8 cellular contexts compared by ENCODE assay signal in genomic region chr19:7522923-7523667, GRCh38. TPM values are rescaled to one million over a fixed set of nuclear protein-coding genes. Genes with fewer than 3 reads are reported as not detected.
DNase-seq lines count a peak whose midpoint lies in the region; ATAC-seq, FAIRE-seq and TF ChIP-seq lines count a peak whose summit lies in the region.

No MANE protein-coding gene starts in this region.

- intact Hi-C loops in HCT116 (cut with micrococcal nuclease), result loop anchor here (1.0 kb wide), 1 partner anchor 11 kb away; no protein-coding TSS in a partner anchor
- intact Hi-C loops in testis (cut with DNase I; ENCODE audit: low total_unique reads), result no loop called here

- H3K4me3 Mint-ChIP-seq in activated naive CD8-positive, alpha-beta T cell, result peak overlapping the region; percentile 70

- peaks cover 9% of the 10 kb centered on the region; the same call in 1 of the 3 replicates for H3K4me1 ChIP-seq in A549
- peaks cover 11 to 17% of the 10 kb centered on the region in 2 experiments; a peak in 3 of 4 replicates for H3K4me1 ChIP-seq in HCT116 (ENCODE audit: control insufficient read depth in 1 of 2, insufficient read depth in 2 of 2, low read length in 2 of 2)
- peaks cover 13% of the 10 kb centered on the region for H3K4me1 ChIP-seq in testis

- peak overlapping the region; percentile 99 for H3K4me2 ChIP-seq in A549
- peak overlapping the region; percentile 98 for H3K4me2 ChIP-seq in HCT116 (ENCODE audit: low read length)

- no peak for TF ChIP-seq EP300 in A549 (IDR thresholded peaks at IDR 0.05)

- no peaks in the 10 kb centered on the region for H4K20me1 ChIP-seq in HCT116 (ENCODE audit: insufficient read depth)

- H3K9ac ChIP-seq in HCT116 (ENCODE audit: low read length), result peak overlapping the region; percentile 72

- no peak overlapping the region for H2AFZ ChIP-seq in HCT116 (ENCODE audit: low read depth, low read length, poor library complexity, severe bottlenecking)

- RAD21 ChIA-PET in HCT116 (lab: Charles Lee; ENCODE audit: low non-redundant PET in 1 of 2, low total read pairs in 2 of 2, uncharacterized antibody in 2 of 2, unreplicated experiment in 2 of 2), result interaction anchor here in 1 of 2 experiments (0.7 kb wide), 1 partner anchor 26 kb away, joined by 4 read pairs; a partner anchor contains a TSS

- no peaks in the 10 kb centered on the region for H3K27me3 Mint-ChIP-seq in activated naive CD8-positive, alpha-beta T cell

- H3K9me3 Mint-ChIP-seq in activated naive CD8-positive, alpha-beta T cell (ENCODE audit: low read depth), result no peaks in the 10 kb centered on the region

- no peaks in the 10 kb centered on the region for H3K9me2 ChIP-seq in HCT116 (ENCODE audit: insufficient read depth)

- H3K27ac Mint-ChIP-seq in activated naive CD8-positive, alpha-beta T cell, result no peak overlapping the region

- POLR2A ChIA-PET in A549 (lab: Yijun Ruan, JAX) (interaction anchor here (1.0 to 2.5 kb wide), 3 partner anchors 10 to 380 kb away, joined by 3 to 11 read pairs (median 10); partner anchors contain the start of gene MAP2K7), HCT116 (lab: Charles Lee) (interaction anchor here (0.8 to 1.4 kb wide), 4 partner anchors 12 to 424 kb away, joined by 3 to 5 read pairs (median 4); partner anchors contain the start of gene PNPLA6)

- no peaks in the 10 kb centered on the region for H3K36me3 Mint-ChIP-seq in activated naive CD8-positive, alpha-beta T cell

- H3K36me3 ChIP-seq in HCT116 (ENCODE audit: control insufficient read depth in 1 of 2, insufficient read depth in 2 of 2, low read length in 2 of 2), result no peaks in the 10 kb centered on the region
- no peaks in the 10 kb centered on the region for H3K36me3 ChIP-seq in kidney epithelial cell (ENCODE audit: control insufficient read depth, insufficient read depth, low read length)
- no peaks in the 10 kb centered on the region for H3K36me3 ChIP-seq in testis (ENCODE audit: low read depth, missing control alignments)

- peak overlapping the region; percentile 81 for H3K4me3 ChIP-seq in A549
- peak overlapping the region; percentile 77 to 89 for H3K4me3 ChIP-seq in HCT116 (replicated peaks in 1 of 2; ENCODE audit: low read depth in 1 of 2, low read length in 2 of 2)
- H3K4me3 ChIP-seq in kidney epithelial cell (ENCODE audit: low read depth, low read length), result peak overlapping the region; percentile 62
- peak overlapping the region; percentile 62 to 78 for H3K4me3 ChIP-seq in testis

- TF ChIP-seq POLR2A in A549 (IDR thresholded peaks at IDR 0.05; ENCODE audit: low read length), result no peak
- TF ChIP-seq POLR2A in HCT116 (IDR thresholded peaks at IDR 0.05; ENCODE audit: borderline replicate concordance, extremely low read depth, insufficient read depth, insufficient read length), result no peak
- TF ChIP-seq POLR2A in testis (IDR thresholded peaks at IDR 0.05), result no peak

- peaks cover 12% of the 10 kb centered on the region for H3K4me1 Mint-ChIP-seq in activated naive CD8-positive, alpha-beta T cell (ENCODE audit: low read depth)

- CTCF ChIA-PET in A549 (lab: Yijun Ruan, JAX) (interaction anchor here (1.1 to 1.2 kb wide), 2 partner anchors 165 to 167 kb away, joined by 3 to 4 read pairs; no protein-coding TSS in a partner anchor), HCT116 (lab: Charles Lee) (interaction anchor here (1.5 kb wide), 1 partner anchor 169 kb away, joined by 5 read pairs; no protein-coding TSS in a partner anchor)

- FAIRE-seq in A549 (lab: Jason Lieb, UNC), result no peak

- no peak for TF ChIP-seq RAD21 in A549 (conservative IDR thresholded peaks at IDR 0.05 in 1 of 2, IDR thresholded peaks at IDR 0.05 in 1 of 2)
- TF ChIP-seq RAD21 in HCT116 (IDR thresholded peaks at IDR 0.05; ENCODE audit: low read depth), result no peak

- TF ChIP-seq CTCF in A549 (IDR thresholded peaks at IDR 0.05), result no peak
- TF ChIP-seq CTCF in HCT116 (IDR thresholded peaks at IDR 0.05 in 2 of 3, conservative IDR thresholded peaks at IDR 0.05 in 1 of 3; ENCODE audit: borderline replicate concordance in 1 of 3, insufficient read depth in 1 of 3, low read depth in 2 of 3, low read length in 2 of 3), result no peak
- no peak for TF ChIP-seq CTCF in kidney epithelial cell (IDR thresholded peaks at IDR 0.05; ENCODE audit: insufficient read depth, low read length, poor library complexity, severe bottlenecking)
- no peak for TF ChIP-seq CTCF in testis (IDR thresholded peaks at IDR 0.05)

- ATAC-seq in A549, result no peak; a peak in 1 of 6 replicates
- ATAC-seq in HCT116, result peak; percentile 24

- H3K9me3 ChIP-seq in A549 (no peaks in the 10 kb centered on the region), HCT116 (ENCODE audit: control insufficient read depth in 1 of 2, insufficient read depth in 1 of 2, low read depth in 1 of 2, low read length in 2 of 2) (no peaks in the 10 kb centered on the region), testis (no peaks in the 10 kb centered on the region)

- H3K79me2 ChIP-seq in HCT116 (ENCODE audit: insufficient read depth, low read length), result peaks cover 4% of the 10 kb centered on the region; the same call in 1 of the 2 replicates

- H3K27me3 ChIP-seq in HCT116 (ENCODE audit: insufficient read depth, low read length) (no peaks in the 10 kb centered on the region), kidney epithelial cell (ENCODE audit: control insufficient read depth, insufficient read depth, low read length) (no peaks in the 10 kb centered on the region), testis (no peaks in the 10 kb centered on the region)

- TSS peak; percentile 38 for BruUV-seq in HCT116 (replicated peaks; lab: Mats Ljungman, UMichigan)

- H3K27ac ChIP-seq in A549, result peak overlapping the region; percentile 68 to 94; a peak in 5 of 6 replicates
- H3K27ac ChIP-seq in HCT116 (ENCODE audit: low read depth, low read length), result peak overlapping the region; percentile 11; the same call in 1 of the 2 replicates
- H3K27ac ChIP-seq in testis, result no peak overlapping the region

- no peak for DNase-seq in A549 (ENCODE audit: low read depth in 1 of 2, low spot score in 1 of 2)
- DNase-seq in HCT116 (ENCODE audit: low read depth, low spot score), result no peak
- no peak for DNase-seq in kidney epithelial cell (ENCODE audit: low read depth)
- no peak for DNase-seq in testis
- DNase-seq in NCI-H345 (lab: John Stamatoyannopoulos, UW), result no peak
- DNase-seq in activated effector memory CD4-positive, alpha-beta T cell treated with anti-CD3 and anti-CD28 coated beads, Interleukin-2, amount 50 U/mL, for 16 hours, result no peak
- DNase-seq in GF-D8 (lab: John Stamatoyannopoulos, UW), result no peak

- WGBS in A549 (ENCODE audit: missing lambda C conversion rate), result 5% methylated on average over 20 of the region's 23 CpGs
- 1 to 3% methylated on average over 15 to 23 of the region's 23 CpGs for WGBS in testis, 2 donors

TF ChIP-seq in A549, 52 proteins besides CTCF, POLR2A, EP300 and RAD21:
- TF ChIP-seq FOSB (CRISPR knock-in tag; IDR thresholded peaks at IDR 0.05) (no peak), KDM5A (IDR thresholded peaks at IDR 0.05) (peak; percentile 8)

TF ChIP-seq in HCT116, 20 proteins besides CTCF, POLR2A, EP300 and RAD21 (continues in another document):
- TF ChIP-seq EGR1 (IDR thresholded peaks at IDR 0.05; ENCODE audit: low read depth), result no peak
- no peak for TF ChIP-seq ATF3 (IDR thresholded peaks at IDR 0.05)
- TF ChIP-seq CEBPB (IDR thresholded peaks at IDR 0.05; ENCODE audit: low read depth), result no peak

RNA-seq across cellular contexts. Expression of gene MCOLN1, which starts 0.7 kb away (rescaled TPM):
- 13.1 and 13.5 TPM in 2 replicates for polyA plus RNA-seq in A549 (2011; rRNA removed)
- 25.7 and 30.5 TPM in 2 replicates for polyA plus RNA-seq in A549 (2012; cell fraction: cytosol; rRNA removed)
- polyA plus RNA-seq in A549 (2012; cell fraction: nucleus; rRNA removed), result 51.4 and 70.4 TPM in 2 replicates
- polyA plus RNA-seq in A549 (2017; fragmentation: RNase III; extraction: RNeasy Plus Mini Kit Qiagen cat#74134 plus additional on column Dnase treatment), result 8.4 to 13.4 TPM (median 12.6 TPM) in 3 replicates
- polyA minus RNA-seq in A549 (2011; rRNA and poly(A)+ RNA removed), result 14.0 and 21.5 TPM in 2 replicates
- total RNA-seq in HCT116 (2021; ENCODE audit: unreplicated experiment), result 19.1 TPM
- polyA plus RNA-seq in HCT116 (2012), result 15.5 and 19.6 TPM in 2 replicates
- total RNA-seq in kidney epithelial cell, result 13.7 and 15.3 TPM in 2 replicates
- 10 to 100 TPM; 17.7 to 26.9 TPM for total RNA-seq in testis
- 15.2 TPM for polyA plus RNA-seq in testis (ENCODE audit: insufficient read depth, low read depth, low replicate concordance)

RNA-seq across cellular contexts. Expression of gene ZNF358, which starts 7.2 kb away (rescaled TPM):
- polyA plus RNA-seq in A549 (2011; rRNA removed), result 9.5 and 9.9 TPM in 2 replicates
- polyA plus RNA-seq in A549 (2012; cell fraction: cytosol; rRNA removed), result 11.7 and 14.4 TPM in 2 replicates
- polyA plus RNA-seq in A549 (2012; cell fraction: nucleus; rRNA removed), result 13.4 and 14.1 TPM in 2 replicates
- polyA plus RNA-seq in A549 (2017; fragmentation: RNase III; extraction: RNeasy Plus Mini Kit Qiagen cat#74134 plus additional on column Dnase treatment), result 10.7 to 15.4 TPM (median 14.0 TPM) in 3 replicates
- polyA minus RNA-seq in A549 (2011; rRNA and poly(A)+ RNA removed), result 10.7 and 14.3 TPM in 2 replicates
- total RNA-seq in HCT116 (2021; ENCODE audit: unreplicated experiment), result 20.7 TPM
- 20.5 and 21.0 TPM in 2 replicates for polyA plus RNA-seq in HCT116 (2012)
- 67.4 and 76.1 TPM in 2 replicates for total RNA-seq in kidney epithelial cell
- total RNA-seq in testis, result 10 to 100 TPM; 28.7 to 35.9 TPM
- polyA plus RNA-seq in testis (ENCODE audit: insufficient read depth, low read depth, low replicate concordance), result 21.0 TPM

RNA-seq across cellular contexts. Expression of gene PNPLA6, which starts 12.4 kb away (rescaled TPM):
- polyA plus RNA-seq in A549 (2011; rRNA removed), result 13.8 and 17.0 TPM in 2 replicates
- polyA plus RNA-seq in A549 (2012; cell fraction: cytosol; rRNA removed), result 34.6 and 42.8 TPM in 2 replicates
- polyA plus RNA-seq in A549 (2012; cell fraction: nucleus; rRNA removed), result 113 and 195 TPM in 2 replicates
- 40.8 to 66.1 TPM (median 58.1 TPM) in 3 replicates for polyA plus RNA-seq in A549 (2017; fragmentation: RNase III; extraction: RNeasy Plus Mini Kit Qiagen cat#74134 plus additional on column Dnase treatment)
- polyA minus RNA-seq in A549 (2011; rRNA and poly(A)+ RNA removed), result 16.0 and 36.0 TPM in 2 replicates
- total RNA-seq in HCT116 (2021; ENCODE audit: unreplicated experiment), result 159 TPM
- polyA plus RNA-seq in HCT116 (2012), result 84.5 and 99.9 TPM in 2 replicates
- total RNA-seq in kidney epithelial cell, result 134 and 163 TPM in 2 replicates
- 100 to 1,000 TPM; 109 to 143 TPM for total RNA-seq in testis
- polyA plus RNA-seq in testis (ENCODE audit: insufficient read depth, low read depth, low replicate concordance), result 153 TPM

RNA-seq across cellular contexts. Expression of gene PEX11G, which starts 34.3 kb away (rescaled TPM):
- polyA plus RNA-seq in A549 (2011; rRNA removed), result 1.3 and 1.5 TPM in 2 replicates
- polyA plus RNA-seq in A549 (2012; cell fraction: cytosol; rRNA removed), result 2.1 and 3.5 TPM in 2 replicates
- polyA plus RNA-seq in A549 (2012; cell fraction: nucleus; rRNA removed), result 3.7 and 5.0 TPM in 2 replicates
- 1.8 to 2.9 TPM (median 1.9 TPM) in 3 replicates for polyA plus RNA-seq in A549 (2017; fragmentation: RNase III; extraction: RNeasy Plus Mini Kit Qiagen cat#74134 plus additional on column Dnase treatment)
- polyA minus RNA-seq in A549 (2011; rRNA and poly(A)+ RNA removed), result 0.62 and 1.5 TPM in 2 replicates
- total RNA-seq in HCT116 (2021; ENCODE audit: unreplicated experiment), result 6.4 TPM
- 4.7 and 5.1 TPM in 2 replicates for polyA plus RNA-seq in HCT116 (2012)
- total RNA-seq in kidney epithelial cell, result 5.5 and 8.9 TPM in 2 replicates
- total RNA-seq in testis, result 10 to 100 TPM; 12.3 to 20.9 TPM
- polyA plus RNA-seq in testis (ENCODE audit: insufficient read depth, low read depth, low replicate concordance), result 26.0 TPM

Comparison
In these comparisons a context has a peak if more than half of its experiments do, and no peak if none do; other contexts are left out.
1. H3K27ac ChIP-seq: peak in A549 (2 of 2) and HCT116 (single experiment); none in testis (0 of 2).
2. Peak in every context shown above with its lines, with median percentiles within 50 percentile points of each other: H3K4me3 ChIP-seq.